Comparison of ENCODE assay signal across 11 cellular contexts in genomic region chr15:38886315-38887163, GRCh38.
DNase-seq lines count a peak whose midpoint lies in the region; ATAC-seq and TF ChIP-seq lines count a peak whose summit lies in the region.
"Had no signal": no experiment of that assay in that cellular context is flagged by ENCODE, and none has a peak within 500 bp of the region (broad histone marks: within the 10 kb centered on the region; RNA-seq: fewer than 3 reads in every experiment).

No MANE protein-coding gene starts in this region.

- intact Hi-C loops in MCF 10A (cut with micrococcal nuclease) (no loop called here), breast epithelium (cut with DNase I; ENCODE audit: low total_unique reads) (no loop called here), Right ventricle myocardium superior (cut with DNase I) (no loop called here)
- intact Hi-C loops in activated T-helper 2 cell treated with anti-CD3 and anti-CD28 coated beads, Interferon-gamma antibody, Interleukin-2, Interleukin-4, amounts not matched to agents 10 μg/mL and 5 μg/mL and 100 μg/mL, durations not matched to agents 14 hours and 24 hours and 36 hours (cut with micrococcal nuclease) = no loop called here

- BruUV-seq in MCF 10A (replicated peaks; lab: Mats Ljungman, UMichigan) = no TSS peak

- no peak for TF ChIP-seq POLR2A in breast epithelium (IDR thresholded peaks at IDR 0.05)

- H3K4me3 Mint-ChIP-seq in MCF 10A (ENCODE audit: unreplicated experiment) = no peak overlapping the region
- no peak overlapping the region for H3K4me3 Mint-ChIP-seq in activated T-helper 17 cell treated with anti-CD3 and anti-CD28 coated beads, Interleukin-2, amount 50 U/mL, for 72 hours
- H3K4me3 Mint-ChIP-seq in activated T-helper 2 cell treated with anti-CD3 and anti-CD28 coated beads, Interferon-gamma antibody, Interleukin-2, Interleukin-4, amounts not matched to agents 10 μg/mL and 5 μg/mL and 100 μg/mL, durations not matched to agents 14 hours and 24 hours and 36 hours (ENCODE audit: low read depth) = no peak overlapping the region
- H3K4me3 Mint-ChIP-seq: T-helper 2 cell treated with Interferon-gamma antibody and Interleukin-4, amounts not matched to agents 5 μg/mL and 100 μg/mL, for 36 hours had no signal

- no peaks in the 10 kb centered on the region for H3K27me3 Mint-ChIP-seq in MCF 10A (ENCODE audit: insufficient read depth, unreplicated experiment)
- H3K27me3 Mint-ChIP-seq in activated T-helper 17 cell treated with anti-CD3 and anti-CD28 coated beads, Interleukin-2, amount 50 U/mL, for 72 hours = peaks cover 4% of the 10 kb centered on the region
- peaks cover 2% of the 10 kb centered on the region for H3K27me3 Mint-ChIP-seq in activated T-helper 2 cell treated with anti-CD3 and anti-CD28 coated beads, Interferon-gamma antibody, Interleukin-2, Interleukin-4, amounts not matched to agents 10 μg/mL and 5 μg/mL and 100 μg/mL, durations not matched to agents 14 hours and 24 hours and 36 hours (ENCODE audit: low read depth)

- ATAC-seq in GM21528 (IDR thresholded peaks at IDR 0.05; ENCODE audit: low FRiP score, unreplicated experiment) (no peak), Right ventricle myocardium superior (ENCODE audit: poor library complexity) (no peak)
- ATAC-seq in activated T-helper 17 cell treated with anti-CD3 and anti-CD28 coated beads, Interleukin-2, amount 50 U/mL, for 72 hours (replicated peaks) = no peak
- ATAC-seq: body of pancreas had no signal

- H3K36me3 Mint-ChIP-seq in MCF 10A (ENCODE audit: insufficient read depth, unreplicated experiment) = no peaks in the 10 kb centered on the region
- H3K36me3 Mint-ChIP-seq in activated T-helper 17 cell treated with anti-CD3 and anti-CD28 coated beads, Interleukin-2, amount 50 U/mL, for 72 hours (ENCODE audit: low read depth) = no peaks in the 10 kb centered on the region
- no peaks in the 10 kb centered on the region for H3K36me3 Mint-ChIP-seq in activated T-helper 2 cell treated with anti-CD3 and anti-CD28 coated beads, Interferon-gamma antibody, Interleukin-2, Interleukin-4, amounts not matched to agents 10 μg/mL and 5 μg/mL and 100 μg/mL, durations not matched to agents 14 hours and 24 hours and 36 hours (ENCODE audit: low read depth)

- no peak overlapping the region for H3K27ac ChIP-seq in breast epithelium
- H3K27ac ChIP-seq: body of pancreas, right atrium auricular region had no signal

- H3K36me3 ChIP-seq in breast epithelium = no peaks in the 10 kb centered on the region
- H3K36me3 ChIP-seq: right atrium auricular region had no signal

- H3K4me1 ChIP-seq in breast epithelium = no peaks in the 10 kb centered on the region

- H3K4me1 Mint-ChIP-seq in MCF 10A (ENCODE audit: insufficient read depth, unreplicated experiment) = peaks cover 15% of the 10 kb centered on the region
- H3K4me1 Mint-ChIP-seq in activated T-helper 17 cell treated with anti-CD3 and anti-CD28 coated beads, Interleukin-2, amount 50 U/mL, for 72 hours = peaks cover 5% of the 10 kb centered on the region
- H3K4me1 Mint-ChIP-seq in activated T-helper 2 cell treated with anti-CD3 and anti-CD28 coated beads, Interferon-gamma antibody, Interleukin-2, Interleukin-4, amounts not matched to agents 10 μg/mL and 5 μg/mL and 100 μg/mL, durations not matched to agents 14 hours and 24 hours and 36 hours (ENCODE audit: low read depth) = peaks cover 1% of the 10 kb centered on the region

- TF ChIP-seq CTCF in MCF 10A (IDR thresholded peaks at IDR 0.05; ENCODE audit: unreplicated experiment) (no peak), breast epithelium (IDR thresholded peaks at IDR 0.05) (no peak), fibroblast of villous mesenchyme (IDR thresholded peaks at IDR 0.05; ENCODE audit: insufficient read depth, low read depth, low read length) (no peak)

- no peaks in the 10 kb centered on the region for H3K9me3 ChIP-seq in breast epithelium
- H3K9me3 ChIP-seq: body of pancreas, right atrium auricular region had no signal

- H3K27ac Mint-ChIP-seq in MCF 10A (ENCODE audit: low read depth, unreplicated experiment) = peak overlapping the region; percentile 39
- H3K27ac Mint-ChIP-seq in activated T-helper 17 cell treated with anti-CD3 and anti-CD28 coated beads, Interleukin-2, amount 50 U/mL, for 72 hours = no peak overlapping the region
- no peak overlapping the region for H3K27ac Mint-ChIP-seq in activated T-helper 2 cell treated with anti-CD3 and anti-CD28 coated beads, Interferon-gamma antibody, Interleukin-2, Interleukin-4, amounts not matched to agents 10 μg/mL and 5 μg/mL and 100 μg/mL, durations not matched to agents 14 hours and 24 hours and 36 hours
- H3K27ac Mint-ChIP-seq: T-helper 2 cell treated with Interferon-gamma antibody and Interleukin-4, amounts not matched to agents 5 μg/mL and 100 μg/mL, for 36 hours had no signal

- CTCF ChIA-PET in MCF 10A (lab: Yijun Ruan, JAX) = interaction anchor here (0.8 to 1.5 kb wide), 4 partner anchors 11 to 70 kb away, joined by 3 to 5 read pairs (median 4); no protein-coding TSS in a partner anchor

- in situ Hi-C loops in SK-MEL-5 (cut with HindIII; ENCODE audit: low pct_unique_long_range_greater_than_20kb, low sequenced_read_pairs) = no loop called here

- DNase-seq in MCF 10A (ENCODE audit: unreplicated experiment) (peak; percentile 83), breast epithelium (ENCODE audit: low spot score in 2 of 2) (no peak), SK-MEL-5 (ENCODE audit: low read depth, low spot score) (peak; percentile 31), fibroblast of villous mesenchyme (ENCODE audit: low read depth) (peak; percentile 92), Right ventricle myocardium superior (no peak)
- no peak for DNase-seq in activated T-helper 2 cell treated with anti-CD3 and anti-CD28 coated beads, Interferon-gamma antibody, Interleukin-2, Interleukin-4, amounts not matched to agents 10 μg/mL and 5 μg/mL and 100 μg/mL, durations not matched to agents 14 hours and 24 hours and 36 hours (ENCODE audit: low spot score)
- DNase-seq: body of pancreas had no signal

- POLR2A ChIA-PET in MCF 10A (lab: Yijun Ruan, JAX) = interaction anchor here (0.7 to 1.0 kb wide), 2 partner anchors 11 to 114 kb away, joined by 3 read pairs; no protein-coding TSS in a partner anchor

- no peaks in the 10 kb centered on the region for H3K9me3 Mint-ChIP-seq in MCF 10A (ENCODE audit: unreplicated experiment)
- H3K9me3 Mint-ChIP-seq in activated T-helper 17 cell treated with anti-CD3 and anti-CD28 coated beads, Interleukin-2, amount 50 U/mL, for 72 hours = no peaks in the 10 kb centered on the region
- no peaks in the 10 kb centered on the region for H3K9me3 Mint-ChIP-seq in activated T-helper 2 cell treated with anti-CD3 and anti-CD28 coated beads, Interferon-gamma antibody, Interleukin-2, Interleukin-4, amounts not matched to agents 10 μg/mL and 5 μg/mL and 100 μg/mL, durations not matched to agents 14 hours and 24 hours and 36 hours
- H3K9me3 Mint-ChIP-seq: T-helper 2 cell treated with Interferon-gamma antibody and Interleukin-4, amounts not matched to agents 5 μg/mL and 100 μg/mL, for 36 hours had no signal

- H3K4me3 ChIP-seq in breast epithelium = no peak overlapping the region
- H3K4me3 ChIP-seq in fibroblast of villous mesenchyme (ENCODE audit: low read depth, low read length) = peak overlapping the region; percentile 63
- H3K4me3 ChIP-seq: body of pancreas, right atrium auricular region had no signal

- H3K27me3 ChIP-seq in breast epithelium = no peaks in the 10 kb centered on the region
- H3K27me3 ChIP-seq: body of pancreas, right atrium auricular region had no signal

Comparison
In these comparisons a context has a peak if more than half of its experiments do, and no peak if none do; other contexts are left out.
1. DNase-seq: peak in MCF 10A (single experiment), SK-MEL-5 (single experiment) and fibroblast of villous mesenchyme (single experiment); none in breast epithelium (0 of 2), activated T-helper 2 cell treated with anti-CD3 and anti-CD28 coated beads, Interferon-gamma antibody, Interleukin-2, Interleukin-4, amounts not matched to agents 10 μg/mL and 5 μg/mL and 100 μg/mL, durations not matched to agents 14 hours and 24 hours and 36 hours (single experiment) and Right ventricle myocardium superior (single experiment).